Comparison of ENCODE assay signal across 14 cellular contexts in the genomic region with DNA sequence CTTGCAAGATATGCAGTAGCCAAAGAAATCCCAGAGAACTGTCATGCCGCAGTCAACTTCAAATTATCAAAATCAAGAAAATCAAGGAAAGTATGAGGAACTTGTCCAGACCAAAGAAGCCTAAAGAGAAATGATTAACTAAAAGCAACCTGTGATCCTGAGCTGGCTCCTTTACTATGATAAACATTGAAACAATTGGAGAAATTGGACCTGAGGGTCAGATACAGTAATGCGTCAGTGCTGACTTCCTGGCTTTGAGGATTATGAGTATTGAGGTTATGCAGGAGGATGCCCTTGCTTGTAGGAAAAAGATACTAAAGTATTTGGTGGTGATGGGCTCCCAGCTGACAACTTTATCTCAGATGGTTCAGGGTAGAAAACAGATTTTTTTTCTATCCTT.
DNase-seq lines count a peak whose midpoint lies in the region; ATAC-seq and TF ChIP-seq lines count a peak whose summit lies in the region.
"Had no signal": no experiment of that assay in that cellular context is flagged by ENCODE, and none has a peak within 500 bp of the region (broad histone marks: within the 10 kb centered on the region; RNA-seq: fewer than 3 reads in every experiment).

No MANE protein-coding gene starts in this region.

- H3K9me3 ChIP-seq in effector memory CD4-positive, alpha-beta T cell (ENCODE audit: control insufficient read depth, low read length): no peaks in the 10 kb centered on the region

- CTCF ChIA-PET in WTC11 (lab: Charles Lee): no interaction called here

- POLR2A ChIA-PET in WTC11 (lab: Charles Lee): no interaction called here

- TF ChIP-seq CTCF in choroid plexus epithelial cell (conservative IDR thresholded peaks at IDR 0.05; ENCODE audit: low read depth, low read length) (no peak), WTC11 (IDR thresholded peaks at IDR 0.05) (no peak)

- 0 out of 2 replicates have a peak, but pooled peaks cover 7% of the 10 kb centered on the region for H3K4me1 Mint-ChIP-seq in WTC11
- H3K4me1 Mint-ChIP-seq: CD14-positive monocyte had no signal

- H3K36me3 Mint-ChIP-seq in WTC11: no peaks in the 10 kb centered on the region
- H3K36me3 Mint-ChIP-seq: CD14-positive monocyte had no signal

- no peak overlapping the region for H3K4me3 ChIP-seq in choroid plexus epithelial cell (ENCODE audit: low read depth, low read length)
- H3K4me3 ChIP-seq in effector memory CD4-positive, alpha-beta T cell (ENCODE audit: insufficient read depth, low read depth, low read length, poor library complexity, severe bottlenecking): no peak overlapping the region

- no peaks in the 10 kb centered on the region for H3K27me3 ChIP-seq in effector memory CD4-positive, alpha-beta T cell (replicated peaks; ENCODE audit: control insufficient read depth, insufficient read depth, low read length, poor library complexity, severe bottlenecking)

- DNase-seq in ELR (ENCODE audit: low read depth): peak; percentile 36
- peak; percentile 33 for DNase-seq in choroid plexus epithelial cell (ENCODE audit: low read depth)
- peak; percentile 29 for DNase-seq in glomerular visceral epithelial cell (ENCODE audit: extremely low spot score)
- peak; percentile 54 for DNase-seq in pulmonary artery endothelial cell (ENCODE audit: low read depth, low spot score)
- no peak for DNase-seq in effector memory CD4-positive, alpha-beta T cell
- DNase-seq in DMS 273 treated with DMSO at 0.1 percent for 48 hours (lab: John Stamatoyannopoulos, UW): no peak
- no peak for DNase-seq in WTC11 (ENCODE audit: low spot score)
- DNase-seq in activated CD4-positive, CD25-positive, alpha-beta regulatory T cell treated with anti-CD3 and anti-CD28 coated beads, Interleukin-2, amount 50 U/mL, for 72 hours: no peak
- DNase-seq: COR-L47, HCEC 1CT, Kasumi-1, NCI-H2029, NCI-H510A treated with DMSO at 0.1 percent for 48 hours had no signal

- no peak overlapping the region for H3K27ac ChIP-seq in effector memory CD4-positive, alpha-beta T cell (ENCODE audit: insufficient read depth, low read length, poor library complexity, severe bottlenecking)

- H3K4me3 Mint-ChIP-seq in WTC11: no peak overlapping the region
- H3K4me3 Mint-ChIP-seq: CD14-positive monocyte had no signal

- no peaks in the 10 kb centered on the region for H3K4me1 ChIP-seq in effector memory CD4-positive, alpha-beta T cell (ENCODE audit: control insufficient read depth, insufficient read depth, low read length, poor library complexity, severe bottlenecking)

- H3K27ac Mint-ChIP-seq in WTC11: no peak overlapping the region
- H3K27ac Mint-ChIP-seq: CD14-positive monocyte had no signal

- H3K36me3 ChIP-seq in effector memory CD4-positive, alpha-beta T cell (ENCODE audit: control insufficient read depth, insufficient read depth, low read length): no peaks in the 10 kb centered on the region

- no peaks in the 10 kb centered on the region for H3K27me3 Mint-ChIP-seq in WTC11 (ENCODE audit: low read depth)

- no peak for ATAC-seq in WTC11

- H3K9me3 Mint-ChIP-seq in WTC11: peaks cover 4% of the 10 kb centered on the region; the same call in 1 of the 2 replicates

TF ChIP-seq in WTC11, 78 proteins besides CTCF, POLR2A, EP300 and RAD21 (continues in another document):
- no peak for TF ChIP-seq GTF2I (CRISPR knock-in tag; conservative IDR thresholded peaks at IDR 0.05)
- TF ChIP-seq, protein P1, sequence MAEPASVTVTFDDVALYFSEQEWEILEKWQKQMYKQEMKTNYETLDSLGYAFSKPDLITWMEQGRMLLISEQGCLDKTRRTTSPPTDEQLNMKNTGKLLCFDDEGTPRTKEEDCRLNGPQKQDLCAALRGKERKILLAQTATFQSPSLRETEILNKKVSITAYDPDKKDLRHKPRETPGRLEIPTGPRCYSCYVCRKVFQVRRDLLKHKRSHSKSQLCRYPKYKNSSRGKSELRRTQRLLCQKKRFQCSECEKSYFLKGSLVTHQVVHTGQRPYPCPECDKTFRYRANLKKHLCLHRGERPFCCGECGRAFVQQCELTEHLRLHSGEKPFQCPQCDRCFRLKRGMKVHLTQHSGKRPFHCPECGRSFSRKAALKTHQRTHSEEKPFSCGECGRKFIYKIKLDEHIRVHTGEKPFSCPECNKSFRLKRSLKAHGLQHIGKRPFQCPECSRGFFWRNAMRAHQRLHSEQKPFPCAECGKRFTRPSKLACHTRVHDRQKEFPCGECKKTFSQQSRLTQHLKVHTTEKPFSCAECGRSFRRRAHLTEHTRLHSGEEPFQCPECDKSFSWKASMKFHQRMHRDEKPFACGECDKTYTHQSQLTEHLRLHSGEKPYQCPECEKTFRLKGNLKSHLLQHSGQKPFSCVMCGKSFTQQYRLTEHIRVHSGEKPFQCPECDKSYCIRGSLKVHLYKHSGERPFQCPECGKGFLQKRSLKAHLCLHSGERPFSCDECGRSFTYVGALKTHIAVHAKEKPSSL (CRISPR knock-in tag; conservative IDR thresholded peaks at IDR 0.05): no peak
- TF ChIP-seq, protein P2, sequence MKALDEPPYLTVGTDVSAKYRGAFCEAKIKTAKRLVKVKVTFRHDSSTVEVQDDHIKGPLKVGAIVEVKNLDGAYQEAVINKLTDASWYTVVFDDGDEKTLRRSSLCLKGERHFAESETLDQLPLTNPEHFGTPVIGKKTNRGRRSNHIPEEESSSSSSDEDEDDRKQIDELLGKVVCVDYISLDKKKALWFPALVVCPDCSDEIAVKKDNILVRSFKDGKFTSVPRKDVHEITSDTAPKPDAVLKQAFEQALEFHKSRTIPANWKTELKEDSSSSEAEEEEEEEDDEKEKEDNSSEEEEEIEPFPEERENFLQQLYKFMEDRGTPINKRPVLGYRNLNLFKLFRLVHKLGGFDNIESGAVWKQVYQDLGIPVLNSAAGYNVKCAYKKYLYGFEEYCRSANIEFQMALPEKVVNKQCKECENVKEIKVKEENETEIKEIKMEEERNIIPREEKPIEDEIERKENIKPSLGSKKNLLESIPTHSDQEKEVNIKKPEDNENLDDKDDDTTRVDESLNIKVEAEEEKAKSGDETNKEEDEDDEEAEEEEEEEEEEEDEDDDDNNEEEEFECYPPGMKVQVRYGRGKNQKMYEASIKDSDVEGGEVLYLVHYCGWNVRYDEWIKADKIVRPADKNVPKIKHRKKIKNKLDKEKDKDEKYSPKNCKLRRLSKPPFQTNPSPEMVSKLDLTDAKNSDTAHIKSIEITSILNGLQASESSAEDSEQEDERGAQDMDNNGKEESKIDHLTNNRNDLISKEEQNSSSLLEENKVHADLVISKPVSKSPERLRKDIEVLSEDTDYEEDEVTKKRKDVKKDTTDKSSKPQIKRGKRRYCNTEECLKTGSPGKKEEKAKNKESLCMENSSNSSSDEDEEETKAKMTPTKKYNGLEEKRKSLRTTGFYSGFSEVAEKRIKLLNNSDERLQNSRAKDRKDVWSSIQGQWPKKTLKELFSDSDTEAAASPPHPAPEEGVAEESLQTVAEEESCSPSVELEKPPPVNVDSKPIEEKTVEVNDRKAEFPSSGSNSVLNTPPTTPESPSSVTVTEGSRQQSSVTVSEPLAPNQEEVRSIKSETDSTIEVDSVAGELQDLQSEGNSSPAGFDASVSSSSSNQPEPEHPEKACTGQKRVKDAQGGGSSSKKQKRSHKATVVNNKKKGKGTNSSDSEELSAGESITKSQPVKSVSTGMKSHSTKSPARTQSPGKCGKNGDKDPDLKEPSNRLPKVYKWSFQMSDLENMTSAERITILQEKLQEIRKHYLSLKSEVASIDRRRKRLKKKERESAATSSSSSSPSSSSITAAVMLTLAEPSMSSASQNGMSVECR (CRISPR knock-in tag; IDR thresholded peaks at IDR 0.05; ENCODE audit: borderline replicate concordance): no peak
- TF ChIP-seq EMX1 (CRISPR knock-in tag; IDR thresholded peaks at IDR 0.05): no peak
- TF ChIP-seq, protein P3, sequence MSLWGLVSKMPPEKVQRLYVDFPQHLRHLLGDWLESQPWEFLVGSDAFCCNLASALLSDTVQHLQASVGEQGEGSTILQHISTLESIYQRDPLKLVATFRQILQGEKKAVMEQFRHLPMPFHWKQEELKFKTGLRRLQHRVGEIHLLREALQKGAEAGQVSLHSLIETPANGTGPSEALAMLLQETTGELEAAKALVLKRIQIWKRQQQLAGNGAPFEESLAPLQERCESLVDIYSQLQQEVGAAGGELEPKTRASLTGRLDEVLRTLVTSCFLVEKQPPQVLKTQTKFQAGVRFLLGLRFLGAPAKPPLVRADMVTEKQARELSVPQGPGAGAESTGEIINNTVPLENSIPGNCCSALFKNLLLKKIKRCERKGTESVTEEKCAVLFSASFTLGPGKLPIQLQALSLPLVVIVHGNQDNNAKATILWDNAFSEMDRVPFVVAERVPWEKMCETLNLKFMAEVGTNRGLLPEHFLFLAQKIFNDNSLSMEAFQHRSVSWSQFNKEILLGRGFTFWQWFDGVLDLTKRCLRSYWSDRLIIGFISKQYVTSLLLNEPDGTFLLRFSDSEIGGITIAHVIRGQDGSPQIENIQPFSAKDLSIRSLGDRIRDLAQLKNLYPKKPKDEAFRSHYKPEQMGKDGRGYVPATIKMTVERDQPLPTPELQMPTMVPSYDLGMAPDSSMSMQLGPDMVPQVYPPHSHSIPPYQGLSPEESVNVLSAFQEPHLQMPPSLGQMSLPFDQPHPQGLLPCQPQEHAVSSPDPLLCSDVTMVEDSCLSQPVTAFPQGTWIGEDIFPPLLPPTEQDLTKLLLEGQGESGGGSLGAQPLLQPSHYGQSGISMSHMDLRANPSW (CRISPR knock-in tag; conservative IDR thresholded peaks at IDR 0.05; ENCODE audit: low read depth): no peak
- no peak for TF ChIP-seq KAT7 (CRISPR knock-in tag; IDR thresholded peaks at IDR 0.05; ENCODE audit: borderline replicate concordance)
- no peak for TF ChIP-seq ELF4 (CRISPR knock-in tag; IDR thresholded peaks at IDR 0.05; ENCODE audit: low read depth)
- TF ChIP-seq ZNF396 (CRISPR knock-in tag; IDR thresholded peaks at IDR 0.05; ENCODE audit: borderline replicate concordance): no peak
- no peak for TF ChIP-seq TEAD1 (CRISPR knock-in tag; IDR thresholded peaks at IDR 0.05)
- TF ChIP-seq, protein P4, sequence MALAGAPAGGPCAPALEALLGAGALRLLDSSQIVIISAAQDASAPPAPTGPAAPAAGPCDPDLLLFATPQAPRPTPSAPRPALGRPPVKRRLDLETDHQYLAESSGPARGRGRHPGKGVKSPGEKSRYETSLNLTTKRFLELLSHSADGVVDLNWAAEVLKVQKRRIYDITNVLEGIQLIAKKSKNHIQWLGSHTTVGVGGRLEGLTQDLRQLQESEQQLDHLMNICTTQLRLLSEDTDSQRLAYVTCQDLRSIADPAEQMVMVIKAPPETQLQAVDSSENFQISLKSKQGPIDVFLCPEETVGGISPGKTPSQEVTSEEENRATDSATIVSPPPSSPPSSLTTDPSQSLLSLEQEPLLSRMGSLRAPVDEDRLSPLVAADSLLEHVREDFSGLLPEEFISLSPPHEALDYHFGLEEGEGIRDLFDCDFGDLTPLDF (CRISPR knock-in tag; IDR thresholded peaks at IDR 0.05): no peak
- TF ChIP-seq ESRRA (CRISPR knock-in tag; IDR thresholded peaks at IDR 0.05; ENCODE audit: borderline replicate concordance): no peak

Comparison
In these comparisons a context has a peak if more than half of its experiments do, and no peak if none do; other contexts are left out.
1. DNase-seq: peak in ELR (single experiment), choroid plexus epithelial cell (single experiment), glomerular visceral epithelial cell (single experiment) and pulmonary artery endothelial cell (single experiment); none in effector memory CD4-positive, alpha-beta T cell (0 of 3), DMS 273 treated with DMSO at 0.1 percent for 48 hours (single experiment), WTC11 (single experiment) and activated CD4-positive, CD25-positive, alpha-beta regulatory T cell treated with anti-CD3 and anti-CD28 coated beads, Interleukin-2, amount 50 U/mL, for 72 hours (single experiment).